8 cellular contexts compared by ENCODE assay signal in the genomic region with DNA sequence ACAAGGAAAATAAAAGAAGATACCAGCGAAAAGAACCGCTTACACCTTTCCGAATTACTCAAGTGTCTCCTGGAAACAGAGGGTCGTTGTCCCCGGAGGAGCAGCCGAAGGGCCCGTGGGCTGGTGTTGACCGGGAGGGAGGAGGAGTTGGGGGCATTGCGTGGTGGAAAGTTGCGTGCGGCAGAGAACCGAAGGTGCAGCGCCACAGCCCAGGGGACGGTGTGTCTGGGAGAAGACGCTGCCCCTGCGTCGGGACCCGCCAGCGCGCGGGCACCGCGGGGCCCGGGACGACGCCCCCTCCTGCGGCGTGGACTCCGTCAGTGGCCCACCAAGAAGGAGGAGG. TPM values are rescaled to one million over a fixed set of nuclear protein-coding genes. Genes with fewer than 3 reads are reported as not detected.
DNase-seq lines count a peak whose midpoint lies in the region; ATAC-seq and TF ChIP-seq lines count a peak whose summit lies in the region.

No MANE protein-coding gene starts in this region.

- H3K27me3 ChIP-seq in hepatocyte (no peaks in the 10 kb centered on the region), gastrocnemius medialis (peaks cover 30 to 64% (median 58%) of the 10 kb centered on the region in 3 donors)

- H3K36me3 ChIP-seq in hepatocyte (replicated peaks; ENCODE audit: insufficient read depth, low read depth) (no peaks in the 10 kb centered on the region), gastrocnemius medialis (no peaks in the 10 kb centered on the region)

- TF ChIP-seq POLR2A in gastrocnemius medialis (IDR thresholded peaks at IDR 0.05) = no peak

- in situ Hi-C loops in gastrocnemius medialis (cut with MboI; ENCODE audit: low sequenced_read_pairs in 4 of 4) = no loop called here

- H3K9me2 ChIP-seq in hepatocyte (replicated peaks; ENCODE audit: insufficient read depth) = no peaks in the 10 kb centered on the region

- WGBS in hepatocyte (ENCODE audit: low lambda C conversion rate, missing lambda C conversion rate) = under 1% methylated on average over 27 of the region's 29 CpGs

- H3K27me3 Mint-ChIP-seq in activated naive CD8-positive, alpha-beta T cell treated with anti-CD3 and anti-CD28 coated beads, Interleukin-2, amount 10 ng/mL, durations not matched to agents 7 days and 5 days = peaks cover 19% of the 10 kb centered on the region

- H3K4me2 ChIP-seq in hepatocyte = peak overlapping the region; percentile 84

- peak; percentile 74 for DNase-seq in DMS 273 (lab: John Stamatoyannopoulos, UW; ENCODE audit: unreplicated experiment)
- no peak for DNase-seq in DMS 273 treated with DMSO at 0.1 percent for 48 hours (lab: John Stamatoyannopoulos, UW)
- DNase-seq in NCI-H526 treated with DMSO at 0.1 percent for 48 hours (lab: John Stamatoyannopoulos, UW) = peak; percentile 82
- peak; percentile 59 for DNase-seq in activated naive CD8-positive, alpha-beta T cell treated with anti-CD3 and anti-CD28 coated beads, Interleukin-2, amount 10 ng/mL, durations not matched to agents 7 days and 5 days
- peak; percentile 49 for DNase-seq in hepatocyte (ENCODE audit: low spot score)
- no peak for DNase-seq in gastrocnemius medialis
- DNase-seq in COLO829 (ENCODE audit: low spot score) = no peak

- no peak for ATAC-seq in activated naive CD8-positive, alpha-beta T cell treated with anti-CD3 and anti-CD28 coated beads, Interleukin-2, amount 10 ng/mL, durations not matched to agents 7 days and 5 days (ENCODE audit: low read depth)
- ATAC-seq in gastrocnemius medialis (no peak), GM21825 (IDR thresholded peaks at IDR 0.05; ENCODE audit: unreplicated experiment) (no peak)

- H3K4me1 ChIP-seq in hepatocyte (ENCODE audit: insufficient read depth) = no peaks in the 10 kb centered on the region
- peaks cover 25 to 36% of the 10 kb centered on the region in 2 donors for H3K4me1 ChIP-seq in gastrocnemius medialis

- H3K4me3 ChIP-seq in hepatocyte = peak overlapping the region; percentile 77
- peak overlapping the region; percentile 55 to 88 (median 62) for H3K4me3 ChIP-seq in gastrocnemius medialis

- intact Hi-C loops in gastrocnemius medialis (cut with DNase I; ENCODE audit: low total_unique reads) = no loop called here

- H2AFZ ChIP-seq in hepatocyte = peak overlapping the region; percentile 73

- POLR2A ChIA-PET in activated naive CD8-positive, alpha-beta T cell treated with anti-CD3 and anti-CD28 coated beads, Interleukin-2, amount 10 ng/mL, durations not matched to agents 7 days and 5 days (lab: Charles Lee) = no interaction called here

- no peaks in the 10 kb centered on the region for H4K20me1 ChIP-seq in hepatocyte (ENCODE audit: insufficient read depth, poor library complexity, severe bottlenecking)

- peaks cover 31% of the 10 kb centered on the region for H3K79me2 ChIP-seq in hepatocyte

- peak overlapping the region; percentile 79 for H3K27ac Mint-ChIP-seq in activated naive CD8-positive, alpha-beta T cell treated with anti-CD3 and anti-CD28 coated beads, Interleukin-2, amount 10 ng/mL, durations not matched to agents 7 days and 5 days

- peak overlapping the region; percentile 88 for H3K4me3 Mint-ChIP-seq in activated naive CD8-positive, alpha-beta T cell treated with anti-CD3 and anti-CD28 coated beads, Interleukin-2, amount 10 ng/mL, durations not matched to agents 7 days and 5 days

- no peaks in the 10 kb centered on the region for H3K9me3 Mint-ChIP-seq in activated naive CD8-positive, alpha-beta T cell treated with anti-CD3 and anti-CD28 coated beads, Interleukin-2, amount 10 ng/mL, durations not matched to agents 7 days and 5 days

- peaks cover 24% of the 10 kb centered on the region for H3K4me1 Mint-ChIP-seq in activated naive CD8-positive, alpha-beta T cell treated with anti-CD3 and anti-CD28 coated beads, Interleukin-2, amount 10 ng/mL, durations not matched to agents 7 days and 5 days

- no peaks in the 10 kb centered on the region for H3K36me3 Mint-ChIP-seq in activated naive CD8-positive, alpha-beta T cell treated with anti-CD3 and anti-CD28 coated beads, Interleukin-2, amount 10 ng/mL, durations not matched to agents 7 days and 5 days

- H3K9me3 ChIP-seq in hepatocyte (ENCODE audit: low read depth) (no peaks in the 10 kb centered on the region), gastrocnemius medialis (no peaks in the 10 kb centered on the region)

- H3K27ac ChIP-seq in hepatocyte (peak overlapping the region; percentile 96), gastrocnemius medialis (no peak overlapping the region)

- TF ChIP-seq CTCF in hepatocyte (IDR thresholded peaks at IDR 0.05; ENCODE audit: poor library complexity) (no peak), gastrocnemius medialis (IDR thresholded peaks at IDR 0.05 in 4 of 5, conservative IDR thresholded peaks at IDR 0.05 in 1 of 5) (no peak)

RNA-seq across cellular contexts. Expression of a gene that starts 0.3 kb away (rescaled TPM):
- 1 to 10 TPM; 8.1 to 8.2 TPM for total RNA-seq in activated naive CD8-positive, alpha-beta T cell treated with anti-CD3 and anti-CD28 coated beads, Interleukin-2, amount 10 ng/mL, durations not matched to agents 7 days and 5 days
- 132 and 134 TPM in 2 replicates for total RNA-seq in hepatocyte
- polyA plus RNA-seq in hepatocyte = 55.9 and 58.0 TPM in 2 replicates
- total RNA-seq in gastrocnemius medialis = 1 to 10 TPM in 3 of 4 donors, under 1 TPM in 1; 0.82 to 3.5 (median 1.6) TPM

Comparison
In these comparisons a context has a peak if more than half of its experiments do, and no peak if none do; other contexts are left out.
1. DNase-seq: peak in DMS 273 (single experiment), NCI-H526 treated with DMSO at 0.1 percent for 48 hours (single experiment), activated naive CD8-positive, alpha-beta T cell treated with anti-CD3 and anti-CD28 coated beads, Interleukin-2, amount 10 ng/mL, durations not matched to agents 7 days and 5 days (single experiment) and hepatocyte (single experiment); none in DMS 273 treated with DMSO at 0.1 percent for 48 hours (single experiment), gastrocnemius medialis (0 of 2) and COLO829 (single experiment).
2. RNA of a gene that starts 0.3 kb away (total RNA-seq): 132 to 134 TPM in hepatocyte; 8.1 to 8.2 TPM in activated naive CD8-positive, alpha-beta T cell treated with anti-CD3 and anti-CD28 coated beads, Interleukin-2, amount 10 ng/mL, durations not matched to agents 7 days and 5 days and 0.82 to 3.5 TPM in gastrocnemius medialis; every median in the first group is over 10 times any median in the second.